In the genomic region with DNA sequence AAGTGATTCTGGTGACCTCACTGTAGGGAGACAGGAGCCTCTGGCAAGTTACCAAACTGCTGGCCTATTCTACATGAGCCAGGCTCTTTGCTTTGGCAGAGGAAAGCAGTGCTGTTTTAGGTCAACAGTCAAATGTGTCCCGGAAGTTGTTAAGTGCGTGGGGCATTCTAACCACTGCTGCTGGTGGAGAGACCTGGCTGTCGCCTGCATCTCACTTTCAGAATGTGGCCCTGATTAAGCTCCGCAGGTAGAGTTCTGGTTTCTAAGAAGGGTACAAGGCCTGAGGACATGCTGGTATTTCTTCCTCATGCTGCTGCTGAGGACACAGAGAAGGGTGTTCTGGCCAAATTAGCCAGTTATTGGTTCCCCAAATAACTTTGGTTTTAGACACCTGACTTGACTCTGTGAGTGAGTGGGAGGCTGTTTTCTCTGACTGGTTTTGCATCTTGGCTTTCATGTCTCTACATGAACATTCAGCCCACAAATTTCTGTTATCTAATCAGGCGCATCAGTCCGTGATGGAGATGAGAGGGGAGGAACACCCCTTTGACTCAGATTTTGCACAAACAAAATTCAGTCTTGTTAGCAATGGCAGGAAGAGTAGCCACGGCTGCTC, we compare ENCODE assay signal across 1 cellular context.
TF ChIP-seq lines count a peak whose summit lies in the region.

No MANE protein-coding gene starts in this region.

TF ChIP-seq in GM12878, 131 proteins besides CTCF, POLR2A, EP300 and RAD21 (continued from another document and continues in another):
- TF ChIP-seq TAF1 (IDR thresholded peaks at IDR 0.05; ENCODE audit: borderline replicate concordance, low read depth, low read length) (peak; percentile 47; the same call in 1 of the 2 replicates), MEF2A (IDR thresholded peaks at IDR 0.05; ENCODE audit: insufficient read depth, low read depth, low read length) (peak; percentile 94), ETV6 (conservative IDR thresholded peaks at IDR 0.05 in 1 of 2, IDR thresholded peaks at IDR 0.05 in 1 of 2; ENCODE audit: borderline replicate concordance in 1 of 2, low read depth in 1 of 2) (peak in 1 of 2 experiments; percentile 98; a peak in 2 of 4 replicates), CBX3 (IDR thresholded peaks at IDR 0.05; ENCODE audit: borderline replicate concordance, low read depth) (no peak), CREB1 (IDR thresholded peaks at IDR 0.05; ENCODE audit: low read depth) (0 out of 2 replicates have a peak, but pooled peaks have one; percentile 11), IKZF2 (IDR thresholded peaks at IDR 0.05) (peak; percentile 80 to 88), CREM (IDR thresholded peaks at IDR 0.05; ENCODE audit: low read depth) (peak; percentile 79), PAX5 (IDR thresholded peaks at IDR 0.05; ENCODE audit: borderline replicate concordance, low read depth, low read length) (peak; percentile 53; the same call in 1 of the 2 replicates), ESRRA (IDR thresholded peaks at IDR 0.05; ENCODE audit: low read length) (no peak), SMARCA5 (IDR thresholded peaks at IDR 0.05) (no peak), EZH2 (IDR thresholded peaks at IDR 0.05; ENCODE audit: borderline replicate concordance, control insufficient read depth, low read depth, low read length) (no peak), RFX5 (IDR thresholded peaks at IDR 0.05; ENCODE audit: low read depth, low read length) (no peak), ZNF622 (IDR thresholded peaks at IDR 0.05) (no peak), HDGF (IDR thresholded peaks at IDR 0.05) (0 out of 2 replicates have a peak, but pooled peaks have one; percentile 57), RB1 (IDR thresholded peaks at IDR 0.05; ENCODE audit: borderline replicate concordance) (no peak), EGR1 (IDR thresholded peaks at IDR 0.05; ENCODE audit: borderline replicate concordance in 1 of 2, low read depth in 2 of 2, low read length in 2 of 2) (peak in 1 of 2 experiments; percentile 75; a peak in 2 of 3 replicates), TCF3 (IDR thresholded peaks at IDR 0.05; ENCODE audit: borderline replicate concordance, insufficient read depth, low read depth, low read length) (peak; percentile 58; the same call in 1 of the 2 replicates), MEF2B (IDR thresholded peaks at IDR 0.05; ENCODE audit: partially characterized antibody, poor library complexity, severe bottlenecking) (peak; percentile 95), CBX5 (IDR thresholded peaks at IDR 0.05; ENCODE audit: low read depth) (peak; percentile 97), POLR2AphosphoS2 (IDR thresholded peaks at IDR 0.05; ENCODE audit: low read depth, low read length) (no peak), DPF2 (IDR thresholded peaks at IDR 0.05) (peak; percentile 87), MTA3 (IDR thresholded peaks at IDR 0.05; ENCODE audit: borderline replicate concordance, low read length) (peak; percentile 90), BHLHE40 (IDR thresholded peaks at IDR 0.05; ENCODE audit: borderline replicate concordance in 1 of 2, low read depth in 2 of 2, low read length in 1 of 2) (peak; percentile 86 to 88; a peak in 3 of 4 replicates), TCF7 (IDR thresholded peaks at IDR 0.05; ENCODE audit: borderline replicate concordance) (peak; percentile 85; the same call in 1 of the 2 replicates), FOXK2 (IDR thresholded peaks at IDR 0.05) (no peak), FOXM1 (IDR thresholded peaks at IDR 0.05; ENCODE audit: low read depth, low read length) (peak; percentile 92), CEBPB (IDR thresholded peaks at IDR 0.05; ENCODE audit: borderline replicate concordance in 1 of 2, low read depth in 2 of 2, low read length in 2 of 2) (peak in 1 of 2 experiments; percentile 40; a peak in 1 of 4 replicates), TBL1XR1 (IDR thresholded peaks at IDR 0.05; ENCODE audit: low read depth, low read length) (peak; percentile 94), MTA2 (IDR thresholded peaks at IDR 0.05; ENCODE audit: low read depth) (peak; percentile 97), HCFC1 (IDR thresholded peaks at IDR 0.05; ENCODE audit: low read length) (peak; percentile 5; the same call in 1 of the 2 replicates)
- TF ChIP-seq, protein P1, sequence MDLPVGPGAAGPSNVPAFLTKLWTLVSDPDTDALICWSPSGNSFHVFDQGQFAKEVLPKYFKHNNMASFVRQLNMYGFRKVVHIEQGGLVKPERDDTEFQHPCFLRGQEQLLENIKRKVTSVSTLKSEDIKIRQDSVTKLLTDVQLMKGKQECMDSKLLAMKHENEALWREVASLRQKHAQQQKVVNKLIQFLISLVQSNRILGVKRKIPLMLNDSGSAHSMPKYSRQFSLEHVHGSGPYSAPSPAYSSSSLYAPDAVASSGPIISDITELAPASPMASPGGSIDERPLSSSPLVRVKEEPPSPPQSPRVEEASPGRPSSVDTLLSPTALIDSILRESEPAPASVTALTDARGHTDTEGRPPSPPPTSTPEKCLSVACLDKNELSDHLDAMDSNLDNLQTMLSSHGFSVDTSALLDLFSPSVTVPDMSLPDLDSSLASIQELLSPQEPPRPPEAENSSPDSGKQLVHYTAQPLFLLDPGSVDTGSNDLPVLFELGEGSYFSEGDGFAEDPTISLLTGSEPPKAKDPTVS (IDR thresholded peaks at IDR 0.05; ENCODE audit: low read depth, low read length) = no peak
- TF ChIP-seq, protein P2, sequence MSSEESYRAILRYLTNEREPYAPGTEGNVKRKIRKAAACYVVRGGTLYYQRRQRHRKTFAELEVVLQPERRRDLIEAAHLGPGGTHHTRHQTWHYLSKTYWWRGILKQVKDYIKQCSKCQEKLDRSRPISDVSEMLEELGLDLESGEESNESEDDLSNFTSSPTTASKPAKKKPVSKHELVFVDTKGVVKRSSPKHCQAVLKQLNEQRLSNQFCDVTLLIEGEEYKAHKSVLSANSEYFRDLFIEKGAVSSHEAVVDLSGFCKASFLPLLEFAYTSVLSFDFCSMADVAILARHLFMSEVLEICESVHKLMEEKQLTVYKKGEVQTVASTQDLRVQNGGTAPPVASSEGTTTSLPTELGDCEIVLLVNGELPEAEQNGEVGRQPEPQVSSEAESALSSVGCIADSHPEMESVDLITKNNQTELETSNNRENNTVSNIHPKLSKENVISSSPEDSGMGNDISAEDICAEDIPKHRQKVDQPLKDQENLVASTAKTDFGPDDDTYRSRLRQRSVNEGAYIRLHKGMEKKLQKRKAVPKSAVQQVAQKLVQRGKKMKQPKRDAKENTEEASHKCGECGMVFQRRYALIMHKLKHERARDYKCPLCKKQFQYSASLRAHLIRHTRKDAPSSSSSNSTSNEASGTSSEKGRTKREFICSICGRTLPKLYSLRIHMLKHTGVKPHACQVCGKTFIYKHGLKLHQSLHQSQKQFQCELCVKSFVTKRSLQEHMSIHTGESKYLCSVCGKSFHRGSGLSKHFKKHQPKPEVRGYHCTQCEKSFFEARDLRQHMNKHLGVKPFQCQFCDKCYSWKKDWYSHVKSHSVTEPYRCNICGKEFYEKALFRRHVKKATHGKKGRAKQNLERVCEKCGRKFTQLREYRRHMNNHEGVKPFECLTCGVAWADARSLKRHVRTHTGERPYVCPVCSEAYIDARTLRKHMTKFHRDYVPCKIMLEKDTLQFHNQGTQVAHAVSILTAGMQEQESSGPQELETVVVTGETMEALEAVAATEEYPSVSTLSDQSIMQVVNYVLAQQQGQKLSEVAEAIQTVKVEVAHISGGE (CRISPR knock-in tag; IDR thresholded peaks at IDR 0.05) = no peak
- TF ChIP-seq, protein P3, sequence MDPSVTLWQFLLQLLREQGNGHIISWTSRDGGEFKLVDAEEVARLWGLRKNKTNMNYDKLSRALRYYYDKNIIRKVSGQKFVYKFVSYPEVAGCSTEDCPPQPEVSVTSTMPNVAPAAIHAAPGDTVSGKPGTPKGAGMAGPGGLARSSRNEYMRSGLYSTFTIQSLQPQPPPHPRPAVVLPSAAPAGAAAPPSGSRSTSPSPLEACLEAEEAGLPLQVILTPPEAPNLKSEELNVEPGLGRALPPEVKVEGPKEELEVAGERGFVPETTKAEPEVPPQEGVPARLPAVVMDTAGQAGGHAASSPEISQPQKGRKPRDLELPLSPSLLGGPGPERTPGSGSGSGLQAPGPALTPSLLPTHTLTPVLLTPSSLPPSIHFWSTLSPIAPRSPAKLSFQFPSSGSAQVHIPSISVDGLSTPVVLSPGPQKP (IDR thresholded peaks at IDR 0.05; ENCODE audit: low read depth, low read length) = peak; percentile 83
- TF ChIP-seq, protein P4, sequence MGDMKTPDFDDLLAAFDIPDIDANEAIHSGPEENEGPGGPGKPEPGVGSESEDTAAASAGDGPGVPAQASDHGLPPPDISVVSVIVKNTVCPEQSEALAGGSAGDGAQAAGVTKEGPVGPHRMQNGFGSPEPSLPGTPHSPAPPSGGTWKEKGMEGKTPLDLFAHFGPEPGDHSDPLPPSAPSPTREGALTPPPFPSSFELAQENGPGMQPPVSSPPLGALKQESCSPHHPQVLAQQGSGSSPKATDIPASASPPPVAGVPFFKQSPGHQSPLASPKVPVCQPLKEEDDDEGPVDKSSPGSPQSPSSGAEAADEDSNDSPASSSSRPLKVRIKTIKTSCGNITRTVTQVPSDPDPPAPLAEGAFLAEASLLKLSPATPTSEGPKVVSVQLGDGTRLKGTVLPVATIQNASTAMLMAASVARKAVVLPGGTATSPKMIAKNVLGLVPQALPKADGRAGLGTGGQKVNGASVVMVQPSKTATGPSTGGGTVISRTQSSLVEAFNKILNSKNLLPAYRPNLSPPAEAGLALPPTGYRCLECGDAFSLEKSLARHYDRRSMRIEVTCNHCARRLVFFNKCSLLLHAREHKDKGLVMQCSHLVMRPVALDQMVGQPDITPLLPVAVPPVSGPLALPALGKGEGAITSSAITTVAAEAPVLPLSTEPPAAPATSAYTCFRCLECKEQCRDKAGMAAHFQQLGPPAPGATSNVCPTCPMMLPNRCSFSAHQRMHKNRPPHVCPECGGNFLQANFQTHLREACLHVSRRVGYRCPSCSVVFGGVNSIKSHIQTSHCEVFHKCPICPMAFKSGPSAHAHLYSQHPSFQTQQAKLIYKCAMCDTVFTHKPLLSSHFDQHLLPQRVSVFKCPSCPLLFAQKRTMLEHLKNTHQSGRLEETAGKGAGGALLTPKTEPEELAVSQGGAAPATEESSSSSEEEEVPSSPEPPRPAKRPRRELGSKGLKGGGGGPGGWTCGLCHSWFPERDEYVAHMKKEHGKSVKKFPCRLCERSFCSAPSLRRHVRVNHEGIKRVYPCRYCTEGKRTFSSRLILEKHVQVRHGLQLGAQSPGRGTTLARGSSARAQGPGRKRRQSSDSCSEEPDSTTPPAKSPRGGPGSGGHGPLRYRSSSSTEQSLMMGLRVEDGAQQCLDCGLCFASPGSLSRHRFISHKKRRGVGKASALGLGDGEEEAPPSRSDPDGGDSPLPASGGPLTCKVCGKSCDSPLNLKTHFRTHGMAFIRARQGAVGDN (IDR thresholded peaks at IDR 0.05) = peak; percentile 98
- TF ChIP-seq, protein P5, sequence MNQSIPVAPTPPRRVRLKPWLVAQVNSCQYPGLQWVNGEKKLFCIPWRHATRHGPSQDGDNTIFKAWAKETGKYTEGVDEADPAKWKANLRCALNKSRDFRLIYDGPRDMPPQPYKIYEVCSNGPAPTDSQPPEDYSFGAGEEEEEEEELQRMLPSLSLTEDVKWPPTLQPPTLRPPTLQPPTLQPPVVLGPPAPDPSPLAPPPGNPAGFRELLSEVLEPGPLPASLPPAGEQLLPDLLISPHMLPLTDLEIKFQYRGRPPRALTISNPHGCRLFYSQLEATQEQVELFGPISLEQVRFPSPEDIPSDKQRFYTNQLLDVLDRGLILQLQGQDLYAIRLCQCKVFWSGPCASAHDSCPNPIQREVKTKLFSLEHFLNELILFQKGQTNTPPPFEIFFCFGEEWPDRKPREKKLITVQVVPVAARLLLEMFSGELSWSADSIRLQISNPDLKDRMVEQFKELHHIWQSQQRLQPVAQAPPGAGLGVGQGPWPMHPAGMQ (IDR thresholded peaks at IDR 0.05; ENCODE audit: borderline replicate concordance) = no peak
- TF ChIP-seq, protein P6, sequence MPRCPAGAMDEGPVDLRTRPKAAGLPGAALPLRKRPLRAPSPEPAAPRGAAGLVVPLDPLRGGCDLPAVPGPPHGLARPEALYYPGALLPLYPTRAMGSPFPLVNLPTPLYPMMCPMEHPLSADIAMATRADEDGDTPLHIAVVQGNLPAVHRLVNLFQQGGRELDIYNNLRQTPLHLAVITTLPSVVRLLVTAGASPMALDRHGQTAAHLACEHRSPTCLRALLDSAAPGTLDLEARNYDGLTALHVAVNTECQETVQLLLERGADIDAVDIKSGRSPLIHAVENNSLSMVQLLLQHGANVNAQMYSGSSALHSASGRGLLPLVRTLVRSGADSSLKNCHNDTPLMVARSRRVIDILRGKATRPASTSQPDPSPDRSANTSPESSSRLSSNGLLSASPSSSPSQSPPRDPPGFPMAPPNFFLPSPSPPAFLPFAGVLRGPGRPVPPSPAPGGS (IDR thresholded peaks at IDR 0.05; ENCODE audit: borderline replicate concordance, insufficient read depth, low read depth, low read length, poor library complexity, severe bottlenecking) = peak; percentile 66
- TF ChIP-seq, protein P7, sequence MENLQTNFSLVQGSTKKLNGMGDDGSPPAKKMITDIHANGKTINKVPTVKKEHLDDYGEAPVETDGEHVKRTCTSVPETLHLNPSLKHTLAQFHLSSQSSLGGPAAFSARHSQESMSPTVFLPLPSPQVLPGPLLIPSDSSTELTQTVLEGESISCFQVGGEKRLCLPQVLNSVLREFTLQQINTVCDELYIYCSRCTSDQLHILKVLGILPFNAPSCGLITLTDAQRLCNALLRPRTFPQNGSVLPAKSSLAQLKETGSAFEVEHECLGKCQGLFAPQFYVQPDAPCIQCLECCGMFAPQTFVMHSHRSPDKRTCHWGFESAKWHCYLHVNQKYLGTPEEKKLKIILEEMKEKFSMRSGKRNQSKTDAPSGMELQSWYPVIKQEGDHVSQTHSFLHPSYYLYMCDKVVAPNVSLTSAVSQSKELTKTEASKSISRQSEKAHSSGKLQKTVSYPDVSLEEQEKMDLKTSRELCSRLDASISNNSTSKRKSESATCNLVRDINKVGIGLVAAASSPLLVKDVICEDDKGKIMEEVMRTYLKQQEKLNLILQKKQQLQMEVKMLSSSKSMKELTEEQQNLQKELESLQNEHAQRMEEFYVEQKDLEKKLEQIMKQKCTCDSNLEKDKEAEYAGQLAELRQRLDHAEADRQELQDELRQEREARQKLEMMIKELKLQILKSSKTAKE (IDR thresholded peaks at IDR 0.05; ENCODE audit: low read depth, poor library complexity, severe bottlenecking) = peak; percentile 99
- TF ChIP-seq, protein P8, sequence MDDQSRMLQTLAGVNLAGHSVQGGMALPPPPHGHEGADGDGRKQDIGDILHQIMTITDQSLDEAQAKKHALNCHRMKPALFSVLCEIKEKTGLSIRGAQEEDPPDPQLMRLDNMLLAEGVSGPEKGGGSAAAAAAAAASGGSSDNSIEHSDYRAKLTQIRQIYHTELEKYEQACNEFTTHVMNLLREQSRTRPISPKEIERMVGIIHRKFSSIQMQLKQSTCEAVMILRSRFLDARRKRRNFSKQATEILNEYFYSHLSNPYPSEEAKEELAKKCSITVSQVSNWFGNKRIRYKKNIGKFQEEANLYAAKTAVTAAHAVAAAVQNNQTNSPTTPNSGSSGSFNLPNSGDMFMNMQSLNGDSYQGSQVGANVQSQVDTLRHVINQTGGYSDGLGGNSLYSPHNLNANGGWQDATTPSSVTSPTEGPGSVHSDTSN (IDR thresholded peaks at IDR 0.05; ENCODE audit: insufficient replicate concordance, low read depth, low read length) = peak; percentile 27
- TF ChIP-seq, protein P9, sequence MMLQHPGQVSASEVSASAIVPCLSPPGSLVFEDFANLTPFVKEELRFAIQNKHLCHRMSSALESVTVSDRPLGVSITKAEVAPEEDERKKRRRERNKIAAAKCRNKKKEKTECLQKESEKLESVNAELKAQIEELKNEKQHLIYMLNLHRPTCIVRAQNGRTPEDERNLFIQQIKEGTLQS (IDR thresholded peaks at IDR 0.05; ENCODE audit: borderline replicate concordance, extremely low read depth, low read depth, low read length) = no peak
